ENCODE assay signal across 1 cellular context in the genomic region with DNA sequence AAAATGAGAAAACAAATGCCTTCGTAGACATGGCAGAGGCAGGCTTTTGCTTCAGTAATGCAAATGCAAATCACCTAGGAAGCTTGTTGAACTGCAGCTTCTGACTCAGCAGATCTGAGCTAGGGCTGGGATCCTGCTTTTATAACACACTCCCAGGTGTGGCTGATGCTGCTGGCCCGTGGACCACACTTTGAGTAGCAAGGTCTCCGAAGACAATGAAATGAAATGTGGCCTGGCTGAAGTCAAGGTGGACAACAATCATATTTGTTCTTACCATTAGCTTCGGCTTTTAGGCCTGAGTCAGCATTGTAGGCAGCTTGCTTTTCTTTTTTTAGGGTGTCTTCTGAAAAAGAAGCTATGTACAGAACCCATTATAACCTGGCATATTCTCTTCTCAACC.
TF ChIP-seq lines count a peak whose summit lies in the region.

No MANE protein-coding gene starts in this region.

TF ChIP-seq in A549, 52 proteins besides CTCF, POLR2A, EP300 and RAD21 (continued from another document):
- TF ChIP-seq, protein P1, sequence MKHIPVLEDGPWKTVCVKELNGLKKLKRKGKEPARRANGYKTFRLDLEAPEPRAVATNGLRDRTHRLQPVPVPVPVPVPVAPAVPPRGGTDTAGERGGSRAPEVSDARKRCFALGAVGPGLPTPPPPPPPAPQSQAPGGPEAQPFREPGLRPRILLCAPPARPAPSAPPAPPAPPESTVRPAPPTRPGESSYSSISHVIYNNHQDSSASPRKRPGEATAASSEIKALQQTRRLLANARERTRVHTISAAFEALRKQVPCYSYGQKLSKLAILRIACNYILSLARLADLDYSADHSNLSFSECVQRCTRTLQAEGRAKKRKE (CRISPR knock-in tag; IDR thresholded peaks at IDR 0.05; ENCODE audit: low read depth) = no peak
- TF ChIP-seq MYC (IDR thresholded peaks at IDR 0.05; ENCODE audit: borderline replicate concordance, low read length) (no peak), ZSCAN20 (CRISPR knock-in tag; IDR thresholded peaks at IDR 0.05) (no peak), MAFK (IDR thresholded peaks at IDR 0.05; ENCODE audit: partially characterized antibody) (peak; percentile 87)
